21 cellular contexts compared by ENCODE assay signal in the genomic region with DNA sequence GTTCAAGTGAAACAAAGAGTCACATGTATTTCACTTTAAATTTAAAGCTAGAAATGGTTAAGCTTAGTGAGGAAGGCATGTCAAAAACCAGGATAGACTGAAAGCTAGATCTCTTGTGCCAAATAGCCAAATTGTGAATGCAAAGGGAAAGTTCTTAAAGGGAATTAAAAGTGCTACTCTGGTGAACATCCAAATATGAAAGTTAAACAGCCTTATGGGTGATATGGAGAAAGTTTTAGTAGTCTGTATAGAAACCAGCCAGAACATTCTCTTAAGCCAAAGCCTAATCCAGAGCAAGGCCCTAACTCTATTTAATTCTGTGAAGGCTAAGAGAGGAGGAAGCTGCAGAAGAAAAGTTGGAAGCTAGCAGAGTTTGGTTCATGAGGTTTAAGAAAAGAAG. TPM values are rescaled to one million over a fixed set of nuclear protein-coding genes. Genes with fewer than 3 reads are reported as not detected.
DNase-seq lines count a peak whose midpoint lies in the region; ATAC-seq, FAIRE-seq and TF ChIP-seq lines count a peak whose summit lies in the region.
"Had no signal": no experiment of that assay in that cellular context is flagged by ENCODE, and none has a peak within 500 bp of the region (broad histone marks: within the 10 kb centered on the region; RNA-seq: fewer than 3 reads in every experiment).

No MANE protein-coding gene starts in this region.

- H3K4me3 ChIP-seq in MM.1S (ENCODE audit: low read length) = no peak overlapping the region
- H3K4me3 ChIP-seq in ovary = no peak overlapping the region
- H3K4me3 ChIP-seq: GM23338 had no signal

- H3K27me3 ChIP-seq in MM.1S (replicated peaks; ENCODE audit: insufficient read depth, low read length) (peaks cover 23% of the 10 kb centered on the region), ovary (no peaks in the 10 kb centered on the region)

- intact Hi-C loops in ovary (cut with DNase I) = no loop called here

- H3K9me3 ChIP-seq in MM.1S (replicated peaks; ENCODE audit: insufficient read depth, low read length) = no peaks in the 10 kb centered on the region
- H3K9me3 ChIP-seq in ovary = no peaks in the 10 kb centered on the region

- no peaks in the 10 kb centered on the region for H3K27me3 Mint-ChIP-seq in activated naive CD4-positive, alpha-beta T cell treated with anti-CD3 and anti-CD28 coated beads, Interleukin-2, amount 50 U/mL, for 24 hours
- no peaks in the 10 kb centered on the region for H3K27me3 Mint-ChIP-seq in central memory CD8-positive, alpha-beta T cell
- H3K27me3 Mint-ChIP-seq: B cell; CD4-positive, alpha-beta T cell had no signal

- H3K27ac Mint-ChIP-seq in activated naive CD4-positive, alpha-beta T cell treated with anti-CD3 and anti-CD28 coated beads, Interleukin-2, amount 50 U/mL, for 24 hours = peak overlapping the region; percentile 5
- no peak overlapping the region for H3K27ac Mint-ChIP-seq in central memory CD8-positive, alpha-beta T cell (ENCODE audit: low read depth)
- H3K27ac Mint-ChIP-seq: B cell; CD4-positive, alpha-beta T cell; GM23338 had no signal

- TF ChIP-seq POLR2A in ovary (IDR thresholded peaks at IDR 0.05) = no peak

- H3K4me3 Mint-ChIP-seq in activated naive CD4-positive, alpha-beta T cell treated with anti-CD3 and anti-CD28 coated beads, Interleukin-2, amount 50 U/mL, for 24 hours = peak overlapping the region; percentile 9
- H3K4me3 Mint-ChIP-seq in central memory CD8-positive, alpha-beta T cell = peak overlapping the region; percentile 3
- H3K4me3 Mint-ChIP-seq: B cell; CD4-positive, alpha-beta T cell; GM23338 had no signal

- H3K4me2 ChIP-seq in MM.1S (ENCODE audit: low read depth, low read length) = peak overlapping the region; percentile 4; the same call in 1 of the 2 replicates
- H3K4me2 ChIP-seq: GM23338 had no signal

- TF ChIP-seq CTCF in MM.1S (IDR thresholded peaks at IDR 0.05; ENCODE audit: low read length) (no peak), ovary (IDR thresholded peaks at IDR 0.05) (no peak), GM13977 (IDR thresholded peaks at IDR 0.05; ENCODE audit: extremely low read depth, insufficient read depth, missing control alignments) (no peak)

- peaks cover 7% of the 10 kb centered on the region; the same call in 1 of the 2 replicates for H4K20me1 ChIP-seq in MM.1S (ENCODE audit: insufficient read depth, low read length)

- H3K9ac ChIP-seq in MM.1S (ENCODE audit: low read length) = no peak overlapping the region

- no peak for TF ChIP-seq EP300 in ovary (IDR thresholded peaks at IDR 0.05)

- no peak overlapping the region for H3K27ac ChIP-seq in MM.1S (ENCODE audit: low read length)
- no peak overlapping the region for H3K27ac ChIP-seq in ovary
- H3K27ac ChIP-seq: HL-60 had no signal

- in situ Hi-C loops in GM13977 (cut with MboI; ENCODE audit: low pct_unique_long_range_greater_than_20kb, low sequenced_read_pairs, unreplicated experiment) = no loop called here

- peak; percentile 50 for FAIRE-seq in GM18507 (lab: Jason Lieb, UNC)
- FAIRE-seq: A204.1, D721Med, GM12892 had no signal

- no peak overlapping the region for H2AFZ ChIP-seq in MM.1S (ENCODE audit: low read length)
- H2AFZ ChIP-seq: GM23338 had no signal

- peaks cover 4% of the 10 kb centered on the region for H3F3A ChIP-seq in MM.1S (ENCODE audit: insufficient read depth, low read length)

- H3K9me2 ChIP-seq in MM.1S (replicated peaks; ENCODE audit: insufficient read depth, low read length) = no peaks in the 10 kb centered on the region

- H3K79me2 ChIP-seq in MM.1S (ENCODE audit: low read length) = no peaks in the 10 kb centered on the region

- peaks cover 11% of the 10 kb centered on the region; the same call in 1 of the 2 replicates for H3K4me1 ChIP-seq in MM.1S (ENCODE audit: low read length)
- H3K4me1 ChIP-seq in ovary (ENCODE audit: insufficient read depth) = no peaks in the 10 kb centered on the region

- H3K36me3 ChIP-seq in MM.1S (replicated peaks; ENCODE audit: insufficient read depth, low read length) = no peaks in the 10 kb centered on the region
- no peaks in the 10 kb centered on the region for H3K36me3 ChIP-seq in ovary

- H3K36me3 Mint-ChIP-seq in activated naive CD4-positive, alpha-beta T cell treated with anti-CD3 and anti-CD28 coated beads, Interleukin-2, amount 50 U/mL, for 24 hours = peaks cover 18% of the 10 kb centered on the region
- H3K36me3 Mint-ChIP-seq in central memory CD8-positive, alpha-beta T cell (ENCODE audit: insufficient read depth) = no peaks in the 10 kb centered on the region

- ATAC-seq in central memory CD8-positive, alpha-beta T cell (replicated peaks; ENCODE audit: extremely low read depth, poor library complexity, severe bottlenecking) = no peak
- no peak for ATAC-seq in HG03520 (IDR thresholded peaks at IDR 0.05; ENCODE audit: unreplicated experiment)
- ATAC-seq: GM23338 had no signal

- DNase-seq in activated naive CD4-positive, alpha-beta T cell (lab: John Stamatoyannopoulos, UW) = no peak
- DNase-seq in GM18507 (ENCODE audit: extremely low spot score, insufficient read length, low read depth) (no peak), MM.1S (peak; percentile 71), ovary (no peak), GM13977 (ENCODE audit: low spot score) (no peak)
- DNase-seq in central memory CD8-positive, alpha-beta T cell (ENCODE audit: low spot score in 2 of 2) = no peak
- DNase-seq: C1 segment of cervical spinal cord; CD4-positive, alpha-beta T cell; COR-L47; DMS153; DND-41; GDM1; H7 had no signal

- no peaks in the 10 kb centered on the region for H3K9me3 Mint-ChIP-seq in activated naive CD4-positive, alpha-beta T cell treated with anti-CD3 and anti-CD28 coated beads, Interleukin-2, amount 50 U/mL, for 24 hours
- no peaks in the 10 kb centered on the region for H3K9me3 Mint-ChIP-seq in central memory CD8-positive, alpha-beta T cell
- H3K9me3 Mint-ChIP-seq: CD4-positive, alpha-beta T cell had no signal

- H3K4me1 Mint-ChIP-seq in activated naive CD4-positive, alpha-beta T cell treated with anti-CD3 and anti-CD28 coated beads, Interleukin-2, amount 50 U/mL, for 24 hours = peaks cover 45% of the 10 kb centered on the region
- H3K4me1 Mint-ChIP-seq in central memory CD8-positive, alpha-beta T cell = peaks cover 21% of the 10 kb centered on the region
- H3K4me1 Mint-ChIP-seq: B cell, GM23338 had no signal

RNA-seq across cellular contexts. Expression of gene MXI1, which starts 47.1 kb away (rescaled TPM):
- total RNA-seq in ovary = 10 to 100 TPM; 41.9 to 80.0 (median 60.8) TPM
- polyA plus RNA-seq in ovary = 100 to 1,000 TPM in 1 of 2 donors, 10 to 100 TPM in 1; 75.4 to 100 TPM

RNA-seq across cellular contexts. Expression of gene SMNDC1, which starts 50.3 kb away (rescaled TPM):
- 10 to 100 TPM; 11.7 to 31.9 (median 28.2) TPM for total RNA-seq in ovary
- polyA plus RNA-seq in ovary = 10 to 100 TPM; 14.2 to 36.1 TPM
